18 cellular contexts compared by ENCODE assay signal in genomic region chr11:130476200-130476921, GRCh38. TPM values are rescaled to one million over a fixed set of nuclear protein-coding genes. Genes with fewer than 3 reads are reported as not detected.
A peak's percentile ranks its signal among the peaks of the same experiment; 100 is the strongest.
DNase-seq lines count a peak whose midpoint lies in the region; ATAC-seq, FAIRE-seq and TF ChIP-seq lines count a peak whose summit lies in the region.
"Had no signal": no experiment of that assay in that cellular context is flagged by ENCODE, and none has a peak within 500 bp of the region (broad histone marks: within the 10 kb centered on the region; RNA-seq: fewer than 3 reads in every experiment).

No MANE protein-coding gene starts in this region.

- peak; percentile 5 for DNase-seq in GM20000 (ENCODE audit: low spot score)
- peak; percentile 12 for DNase-seq in colonic mucosa
- no peak for DNase-seq in kidney
- no peak for DNase-seq in SIG-M5 (lab: John Stamatoyannopoulos, UW)
- DNase-seq in 8988T = no peak
- DNase-seq: activated T-cell treated with anti-CD3 and anti-CD28 coated beads, Interleukin-2, amount 50 U/mL, for 1 hour; effector memory CD4-positive, alpha-beta T cell; midbrain; NCI-H1930; NK-92 treated with Interleukin-12 subunit alpha and Interleukin-12 subunit beta, amount 100 ng/mL, for 24 hours had no signal

- no peaks in the 10 kb centered on the region for H3K9me3 ChIP-seq in colonic mucosa
- no peaks in the 10 kb centered on the region for H3K9me3 ChIP-seq in kidney (ENCODE audit: control insufficient read depth in 1 of 2, low read length in 2 of 2)
- H3K9me3 ChIP-seq in skeletal muscle tissue (ENCODE audit: control insufficient read depth in 3 of 3, low read length in 3 of 3) = no peaks in the 10 kb centered on the region
- H3K9me3 ChIP-seq: adrenal gland had no signal

- no peaks in the 10 kb centered on the region for H3K4me1 ChIP-seq in colonic mucosa
- H3K4me1 ChIP-seq in kidney (ENCODE audit: control insufficient read depth in 1 of 2, insufficient read depth in 1 of 2, low read depth in 1 of 2, low read length in 2 of 2) = peaks cover 21 to 33% of the 10 kb centered on the region in 2 donors
- peaks cover 22 to 33% (median 27%) of the 10 kb centered on the region in 3 donors for H3K4me1 ChIP-seq in skeletal muscle tissue (ENCODE audit: control insufficient read depth in 3 of 3, insufficient read depth in 3 of 3, low read length in 3 of 3)

- H3K27ac ChIP-seq in colonic mucosa = no peak overlapping the region
- H3K27ac ChIP-seq in kidney (ENCODE audit: low read depth in 2 of 2, low read length in 2 of 2) = peak overlapping the region; percentile 33 to 53
- H3K27ac ChIP-seq in skeletal muscle tissue (ENCODE audit: low read depth, low read length) = peak overlapping the region; percentile 72
- H3K27ac ChIP-seq: C4-2B, KMS-11 had no signal

- no peaks in the 10 kb centered on the region for H3K27me3 ChIP-seq in colonic mucosa
- no peaks in the 10 kb centered on the region for H3K27me3 ChIP-seq in skeletal muscle tissue (ENCODE audit: control insufficient read depth in 3 of 3, insufficient read depth in 3 of 3, low read length in 3 of 3)
- H3K27me3 ChIP-seq: adrenal gland had no signal

- no peak for FAIRE-seq in kidney (lab: Jason Lieb, UNC)

- no peak for TF ChIP-seq CTCF in GM20000 (IDR thresholded peaks at IDR 0.05; ENCODE audit: extremely low read depth, missing control alignments)
- no peak for TF ChIP-seq CTCF in colonic mucosa (IDR thresholded peaks at IDR 0.05)
- no peak for TF ChIP-seq CTCF in kidney (IDR thresholded peaks at IDR 0.05; ENCODE audit: borderline replicate concordance, extremely low read depth, insufficient read depth)

- ATAC-seq in GM19463 (IDR thresholded peaks at IDR 0.05; ENCODE audit: unreplicated experiment) (no peak), GM21528 (IDR thresholded peaks at IDR 0.05; ENCODE audit: low FRiP score, unreplicated experiment) (no peak)
- ATAC-seq: activated CD4-positive, CD25-positive, alpha-beta regulatory T cell treated with anti-CD3 and anti-CD28 coated beads, Interleukin-2, amount 50 U/mL, for 24 hours had no signal

- intact Hi-C loops in colonic mucosa (cut with DNase I) (no loop called here), kidney (cut with DNase I) (no loop called here)

- no peak overlapping the region for H3K4me3 ChIP-seq in colonic mucosa
- H3K4me3 ChIP-seq in kidney (ENCODE audit: low read length in 2 of 2) = no peak overlapping the region
- H3K4me3 ChIP-seq in skeletal muscle tissue (ENCODE audit: low read length in 3 of 3) = no peak overlapping the region
- H3K4me3 ChIP-seq: adrenal gland had no signal

- H3K9ac ChIP-seq in colonic mucosa (ENCODE audit: low read depth in 2 of 2, low read length in 2 of 2) = no peak overlapping the region
- peak overlapping the region in 1 of 2 donors; percentile 31 for H3K9ac ChIP-seq in kidney (ENCODE audit: low read length in 2 of 2)
- H3K9ac ChIP-seq in skeletal muscle tissue (ENCODE audit: low read depth in 1 of 3, low read length in 3 of 3) = peak overlapping the region in 1 of 3 donors; percentile 33
- H3K9ac ChIP-seq: KMS-11 had no signal

- H3K36me3 ChIP-seq in colonic mucosa (no peaks in the 10 kb centered on the region), kidney (ENCODE audit: control insufficient read depth in 1 of 2, insufficient read depth in 2 of 2, low read length in 2 of 2) (peaks cover 0 to 8% of the 10 kb centered on the region in 2 donors), skeletal muscle tissue (ENCODE audit: control insufficient read depth in 3 of 3, insufficient read depth in 3 of 3, low read length in 3 of 3) (peaks cover 0 to 11% (median under 1%) of the 10 kb centered on the region in 3 donors)
- H3K36me3 ChIP-seq: adrenal gland had no signal

RNA-seq across cellular contexts. Expression of gene ADAMTS15, which starts 27.9 kb away (rescaled TPM):
- total RNA-seq in colonic mucosa (1 to 10 TPM; 4.0 to 9.9 TPM), kidney (6.2 TPM), skeletal muscle tissue (15.7 TPM)
- polyA plus RNA-seq in kidney (ENCODE audit: insufficient read depth, low read depth, low replicate concordance) = 3.6 TPM

RNA-seq across cellular contexts. Expression of gene ADAMTS8, which starts 48.0 kb away (rescaled TPM):
- 10 to 100 TPM in 1 of 2 donors, under 1 TPM in 1; 0.42 to 12.2 TPM for total RNA-seq in colonic mucosa
- 1.2 TPM for total RNA-seq in kidney
- 1.6 TPM for polyA plus RNA-seq in kidney (ENCODE audit: insufficient read depth, low read depth, low replicate concordance)
- 5.7 TPM for total RNA-seq in skeletal muscle tissue
- total RNA-seq: pulmonary artery endothelial cell had no signal

Comparison
In these comparisons a context has a peak if more than half of its experiments do, and no peak if none do; other contexts are left out.
1. DNase-seq: peak in GM20000 (single experiment) and colonic mucosa (single experiment); none in kidney (single experiment), SIG-M5 (single experiment) and 8988T (single experiment).